ENCODE assay signal across 22 cellular contexts in the genomic region with DNA sequence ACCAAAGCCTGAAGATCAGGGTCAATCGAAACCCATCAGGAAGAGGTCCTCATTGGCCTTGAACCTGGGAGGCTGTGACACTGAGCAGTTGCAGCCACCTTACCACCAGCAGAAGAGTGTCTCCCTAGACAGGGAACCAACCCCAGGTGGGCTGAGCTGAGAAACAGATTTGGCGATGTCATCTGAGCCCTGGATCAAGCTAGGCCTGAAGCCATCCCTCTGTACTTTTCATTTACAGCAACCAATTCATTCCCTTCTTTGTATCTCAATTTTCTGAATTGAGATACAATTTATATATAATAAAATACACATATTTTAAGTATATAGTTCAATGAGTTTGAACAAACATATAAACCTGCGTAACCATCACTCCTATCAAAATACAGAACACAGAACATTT.
"Had no signal": no experiment of that assay in that cellular context is flagged by ENCODE, and none has a peak within 500 bp of the region (broad histone marks: within the 10 kb centered on the region; RNA-seq: fewer than 3 reads in every experiment).

No MANE protein-coding gene starts in this region.

- DNase-seq: activated B cell treated with CpG ODN at 0.5 μM for 24 hours; activated CD4-positive, alpha-beta T cell treated with anti-CD3 and anti-CD28 coated beads for 36 hours; activated CD4-positive, alpha-beta T cell treated with anti-CD3 and anti-CD28 coated beads, Interleukin-2, amount 50 U/mL, for 48 hours; activated CD8-positive, alpha-beta memory T cell treated with anti-CD3 and anti-CD28 coated beads, Interleukin-2, amount 50 U/mL, for 48 hours; activated naive CD4-positive, alpha-beta T cell treated with Interleukin-2 at 50 U/mL for 16 hours; activated naive CD8-positive, alpha-beta T cell treated with anti-CD3 and anti-CD28 coated beads for 36 hours; activated T-cell treated with anti-CD3 and anti-CD28 coated beads, Interleukin-2, amount 50 U/mL, for 4 hours; cerebellar nuclear complex; endodermal cell; esophagus squamous epithelium; head of caudate nucleus; occipital lobe; sigmoid colon; stimulated activated CD4-positive, alpha-beta T cell treated with anti-CD3 and anti-CD28 coated beads, Interleukin-2, amount 100 ng/mL, for 48 hours; stimulated activated CD8-positive, alpha-beta memory T cell treated with anti-CD3 and anti-CD28 coated beads, Interleukin-4, amount 100 ng/mL, for 48 hours; stimulated activated naive CD4-positive, alpha-beta T cell; T-helper 1 cell; thyroid gland had no signal

- H3K9me3 Mint-ChIP-seq: activated B cell treated with CpG ODN at 0.5 μM for 24 hours; activated naive CD8-positive, alpha-beta T cell treated with anti-CD3 and anti-CD28 coated beads for 36 hours; activated T-cell treated with anti-CD3 and anti-CD28 coated beads, Interleukin-2, amount 50 U/mL, for 4 hours; activated T-helper 2 cell treated with anti-CD3 and anti-CD28 coated beads, Interferon-gamma antibody, Interleukin-2, Interleukin-4, amounts not matched to agents 10 μg/mL and 5 μg/mL and 100 μg/mL, durations not matched to agents 14 hours and 24 hours and 36 hours; endodermal cell had no signal

- H3K4me1 Mint-ChIP-seq: activated B cell treated with CpG ODN at 0.5 μM for 24 hours; activated CD4-positive, alpha-beta T cell treated with anti-CD3 and anti-CD28 coated beads for 36 hours; activated naive CD8-positive, alpha-beta T cell treated with anti-CD3 and anti-CD28 coated beads for 36 hours had no signal

- ATAC-seq: activated CD4-positive, alpha-beta T cell treated with anti-CD3 and anti-CD28 coated beads for 36 hours; activated T-cell treated with anti-CD3 and anti-CD28 coated beads, Interleukin-2, amount 50 U/mL, for 4 hours; gastroesophageal sphincter; left ventricle myocardium superior had no signal

- H3K27me3 Mint-ChIP-seq: activated B cell treated with CpG ODN at 0.5 μM for 24 hours; activated CD4-positive, alpha-beta T cell treated with anti-CD3 and anti-CD28 coated beads for 36 hours; activated naive CD8-positive, alpha-beta T cell treated with anti-CD3 and anti-CD28 coated beads for 36 hours had no signal

- H3K27ac Mint-ChIP-seq: activated B cell treated with CpG ODN at 0.5 μM for 24 hours; activated CD4-positive, alpha-beta T cell treated with anti-CD3 and anti-CD28 coated beads for 36 hours; activated naive CD8-positive, alpha-beta T cell treated with anti-CD3 and anti-CD28 coated beads for 36 hours; activated T-helper 2 cell treated with anti-CD3 and anti-CD28 coated beads, Interferon-gamma antibody, Interleukin-2, Interleukin-4, amounts not matched to agents 10 μg/mL and 5 μg/mL and 100 μg/mL, durations not matched to agents 14 hours and 24 hours and 36 hours had no signal

- H3K9me3 ChIP-seq: esophagus squamous epithelium, gastroesophageal sphincter, sigmoid colon, thyroid gland had no signal

- H3K36me3 ChIP-seq: esophagus squamous epithelium, gastroesophageal sphincter, sigmoid colon, thyroid gland had no signal

- H3K4me1 ChIP-seq: gastroesophageal sphincter, sigmoid colon had no signal

- H3K4me3 ChIP-seq: coronary artery, esophagus squamous epithelium, gastroesophageal sphincter, sigmoid colon, thyroid gland had no signal

- H3K27ac ChIP-seq: coronary artery, esophagus squamous epithelium, gastroesophageal sphincter, sigmoid colon, thyroid gland had no signal

- H3K27me3 ChIP-seq: esophagus squamous epithelium, sigmoid colon, thyroid gland had no signal

- H3K36me3 Mint-ChIP-seq: activated naive CD8-positive, alpha-beta T cell treated with anti-CD3 and anti-CD28 coated beads for 36 hours had no signal

- H3K4me3 Mint-ChIP-seq: activated B cell treated with CpG ODN at 0.5 μM for 24 hours; activated CD4-positive, alpha-beta T cell treated with anti-CD3 and anti-CD28 coated beads for 36 hours; activated naive CD8-positive, alpha-beta T cell treated with anti-CD3 and anti-CD28 coated beads for 36 hours; activated T-cell treated with anti-CD3 and anti-CD28 coated beads, Interleukin-2, amount 50 U/mL, for 4 hours; endodermal cell had no signal
